ENCODE assay signal across 1 cellular context in genomic region chr7:26291699-26292538, GRCh38.
A peak's percentile ranks its signal among the peaks of the same experiment; 100 is the strongest.
TF ChIP-seq lines count a peak whose summit lies in the region.

SNX10 (plus strand) TSS chr7:26291862; CDS start chr7:26346443, 54,581 bp downstream.

TF ChIP-seq in K562, 482 proteins besides CTCF, POLR2A, EP300 and RAD21 (continued from another document and continues in another):
- no peak for TF ChIP-seq ATF6 (CRISPR knock-in tag; IDR thresholded peaks at IDR 0.05)
- no peak for TF ChIP-seq HNRNPH1 (optimal IDR thresholded peaks at IDR 0.05; ENCODE audit: low read depth, low read length)
- TF ChIP-seq PPARD (CRISPR knock-in tag; IDR thresholded peaks at IDR 0.05): no peak
- TF ChIP-seq NFATC3 (IDR thresholded peaks at IDR 0.05): no peak
- TF ChIP-seq ZSCAN29 (IDR thresholded peaks at IDR 0.05): no peak
- peak; percentile 85 for TF ChIP-seq ZNF197 (CRISPR knock-in tag; IDR thresholded peaks at IDR 0.05; ENCODE audit: low read depth)
- no peak for TF ChIP-seq PTTG1 (tag; IDR thresholded peaks at IDR 0.05; ENCODE audit: low read depth)
- TF ChIP-seq TRIM25 (IDR thresholded peaks at IDR 0.05; ENCODE audit: borderline replicate concordance): no peak
- TF ChIP-seq BHLHE40 (IDR thresholded peaks at IDR 0.05; ENCODE audit: low read length): no peak
- TF ChIP-seq ETV6 (IDR thresholded peaks at IDR 0.05; ENCODE audit: borderline replicate concordance in 1 of 2, low read depth in 2 of 2, low read length in 1 of 2): no peak
- no peak for TF ChIP-seq ETV6 (CRISPR knock-in tag; IDR thresholded peaks at IDR 0.05; ENCODE audit: borderline replicate concordance)
- TF ChIP-seq ZBTB43 (CRISPR knock-in tag; IDR thresholded peaks at IDR 0.05): no peak
- no peak for TF ChIP-seq DIDO1 (tag; IDR thresholded peaks at IDR 0.05; ENCODE audit: low read depth)
- no peak for TF ChIP-seq ZZZ3 (IDR thresholded peaks at IDR 0.05)
- no peak for TF ChIP-seq ZNF707 (CRISPR knock-in tag; conservative IDR thresholded peaks at IDR 0.05)
- no peak for TF ChIP-seq RBM14 (IDR thresholded peaks at IDR 0.05; ENCODE audit: borderline replicate concordance, insufficient read depth, low read depth, low read length)
- TF ChIP-seq THAP12 (CRISPR knock-in tag; IDR thresholded peaks at IDR 0.05): no peak
- no peak for TF ChIP-seq MTA2 (IDR thresholded peaks at IDR 0.05; ENCODE audit: low read depth)
- TF ChIP-seq FOXJ2 (tag; IDR thresholded peaks at IDR 0.05): no peak
- no peak for TF ChIP-seq MAFF (IDR thresholded peaks at IDR 0.05; ENCODE audit: low read length)
- TF ChIP-seq CHAMP1 (IDR thresholded peaks at IDR 0.05): no peak
- no peak for TF ChIP-seq SRSF9 (IDR thresholded peaks at IDR 0.05; ENCODE audit: borderline replicate concordance, low read depth, low read length)
- TF ChIP-seq CBFA2T2 (conservative IDR thresholded peaks at IDR 0.05): no peak
- TF ChIP-seq RBM22 (IDR thresholded peaks at IDR 0.05; ENCODE audit: low read depth, low read length, poor library complexity, severe bottlenecking): no peak
- TF ChIP-seq CEBPZ (IDR thresholded peaks at IDR 0.05; ENCODE audit: borderline replicate concordance, low read depth, low read length): no peak
- TF ChIP-seq CHD2 (IDR thresholded peaks at IDR 0.05; ENCODE audit: low read depth, low read length): no peak
- TF ChIP-seq MCM3 (IDR thresholded peaks at IDR 0.05): no peak
- no peak for TF ChIP-seq MED1 (CRISPR knock-in tag; IDR thresholded peaks at IDR 0.05; ENCODE audit: borderline replicate concordance)
- no peak for TF ChIP-seq MECOM (CRISPR knock-in tag; IDR thresholded peaks at IDR 0.05)
- no peak for TF ChIP-seq ADNP (tag; IDR thresholded peaks at IDR 0.05)
- no peak for TF ChIP-seq E2F3 (CRISPR knock-in tag; IDR thresholded peaks at IDR 0.05)
- no peak for TF ChIP-seq TAF15 (IDR thresholded peaks at IDR 0.05; ENCODE audit: low read depth, low read length)
- TF ChIP-seq POLR3A (IDR thresholded peaks at IDR 0.05; ENCODE audit: borderline replicate concordance, extremely low read depth, insufficient read depth, insufficient read length): no peak
- no peak for TF ChIP-seq NFE2L1 (tag; IDR thresholded peaks at IDR 0.05; ENCODE audit: borderline replicate concordance, low read depth)
- TF ChIP-seq RBM39 (optimal IDR thresholded peaks at IDR 0.05; ENCODE audit: low read depth, low read length): no peak
- no peak for TF ChIP-seq ZNF780A (CRISPR knock-in tag; IDR thresholded peaks at IDR 0.05)
- TF ChIP-seq ZNF507 (tag; conservative IDR thresholded peaks at IDR 0.05): no peak
- no peak for TF ChIP-seq ZBTB5 (IDR thresholded peaks at IDR 0.05)
- no peak for TF ChIP-seq TCF7 (IDR thresholded peaks at IDR 0.05; ENCODE audit: borderline replicate concordance)
- peak; percentile 70 for TF ChIP-seq GABPA (tag; conservative IDR thresholded peaks at IDR 0.05; ENCODE audit: low read depth)
- TF ChIP-seq PCBP2 (IDR thresholded peaks at IDR 0.05; ENCODE audit: low read depth, low read length, poor library complexity, severe bottlenecking): no peak
- 0 out of 2 replicates have a peak, but pooled peaks have one; percentile 13 for TF ChIP-seq JUND (IDR thresholded peaks at IDR 0.05; ENCODE audit: borderline replicate concordance, low read depth, low read length)
- TF ChIP-seq JUND (tag; IDR thresholded peaks at IDR 0.05; ENCODE audit: borderline replicate concordance, low read depth, low read length): no peak; the same call in 2 of the 3 replicates
- TF ChIP-seq STAT5A (IDR thresholded peaks at IDR 0.05; ENCODE audit: borderline replicate concordance, low read length): no peak
- no peak for TF ChIP-seq GABPB1 (CRISPR knock-in tag; IDR thresholded peaks at IDR 0.05)
- TF ChIP-seq PATZ1 (CRISPR knock-in tag; IDR thresholded peaks at IDR 0.05; ENCODE audit: borderline replicate concordance): no peak
- no peak for TF ChIP-seq ZNF133 (CRISPR knock-in tag; IDR thresholded peaks at IDR 0.05)
- TF ChIP-seq CREM (IDR thresholded peaks at IDR 0.05; ENCODE audit: low read depth): peak; percentile 65
- TF ChIP-seq ZBTB34 (CRISPR knock-in tag; IDR thresholded peaks at IDR 0.05): no peak
- TF ChIP-seq POLR2AphosphoS5 (IDR thresholded peaks at IDR 0.05; ENCODE audit: control insufficient read depth, insufficient read depth, low read depth, low read length): no peak
- no peak for TF ChIP-seq YBX1 (IDR thresholded peaks at IDR 0.05)
